11 cellular contexts compared by ENCODE assay signal in genomic region chr16:53105565-53105964, GRCh38.
"Had no signal": no experiment of that assay in that cellular context is flagged by ENCODE, and none has a peak within 500 bp of the region (broad histone marks: within the 10 kb centered on the region; RNA-seq: fewer than 3 reads in every experiment).

No MANE protein-coding gene starts in this region.

- H3K4me3 ChIP-seq: GM23248, GM23338, HAP-1 had no signal

- ATAC-seq: GM23338, HCT116 had no signal

- H2AFZ ChIP-seq: GM23248, GM23338 had no signal

- H3K27ac ChIP-seq: GM23248 had no signal

- H3K4me2 ChIP-seq: GM23338 had no signal

- H3K9ac ChIP-seq: GM23248 had no signal

- DNase-seq: GM23248, GOT3, H7, H9, HCEC 1CT, HFFc6 had no signal

- FAIRE-seq: H1, H54 had no signal

- H3K36me3 ChIP-seq: HAP-1 had no signal

- H3K9me3 ChIP-seq: HAP-1 had no signal
